Comparison of ENCODE assay signal across 25 cellular contexts in the genomic region with DNA sequence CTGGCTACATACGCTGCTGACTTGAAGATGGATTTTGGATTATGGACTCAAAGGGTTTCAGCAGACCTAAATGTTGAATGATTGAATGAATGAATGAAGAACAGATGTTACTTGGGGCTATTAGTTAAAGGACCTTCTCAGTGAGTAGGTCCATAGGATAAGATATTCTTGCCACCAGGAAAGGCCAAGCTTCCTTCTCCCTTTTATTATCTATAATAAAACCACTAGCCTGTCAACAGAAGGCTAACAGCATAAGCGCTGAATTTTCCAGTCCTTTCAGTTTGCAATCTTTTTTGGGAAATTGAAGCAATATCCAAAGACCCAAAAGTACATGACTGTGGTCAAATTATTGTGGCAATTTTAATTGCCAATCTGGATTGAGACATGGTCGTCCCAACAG.
"Had no signal": no experiment of that assay in that cellular context is flagged by ENCODE, and none has a peak within 500 bp of the region (broad histone marks: within the 10 kb centered on the region; RNA-seq: fewer than 3 reads in every experiment).

No MANE protein-coding gene starts in this region.

- DNase-seq: KBM-7, MV-4-11, NCI-H1048, NCI-H1105, NCI-H1417, NCI-H1436 treated with DMSO at 0.1 percent for 48 hours, NCI-H1694, NCI-H187 treated with DMSO at 0.1 percent for 48 hours, NCI-H2029 treated with DMSO at 0.1 percent for 48 hours, NCI-H2107, NCI-H2171, NCI-H226, NCI-H446, NCI-H510A, NCI-H524 treated with DMSO at 0.1 percent for 48 hours, NCI-H69, NCI-H774, Right ventricle myocardium superior, RPMI8226, SIG-M5, T-cell had no signal

- ATAC-seq: T-cell had no signal

- H3K36me3 Mint-ChIP-seq: IgD-negative memory B cell, T-cell had no signal

- H3K27ac Mint-ChIP-seq: IgD-negative memory B cell, T-cell had no signal

- H3K9me3 Mint-ChIP-seq: T-cell had no signal

- FAIRE-seq: RCC 7860 had no signal

- H3K27ac ChIP-seq: SJSA1 had no signal

- H3K4me1 ChIP-seq: SJSA1 had no signal

- H3K36me3 ChIP-seq: SJSA1 had no signal

- H3K9me3 ChIP-seq: SJSA1 had no signal

- H3K4me3 Mint-ChIP-seq: IgD-negative memory B cell, T-cell had no signal

- H3K4me3 ChIP-seq: SJSA1, SK-N-MC had no signal

- H3K4me1 Mint-ChIP-seq: IgD-negative memory B cell had no signal
